Comparison of ENCODE assay signal across 9 cellular contexts in genomic region chr1:109493227-109493626, GRCh38. TPM values are rescaled to one million over a fixed set of nuclear protein-coding genes. Genes with fewer than 3 reads are reported as not detected.
DNase-seq lines count a peak whose midpoint lies in the region; ATAC-seq and TF ChIP-seq lines count a peak whose summit lies in the region.
"Had no signal": no experiment of that assay in that cellular context is flagged by ENCODE, and none has a peak within 500 bp of the region (broad histone marks: within the 10 kb centered on the region; RNA-seq: fewer than 3 reads in every experiment).

No MANE protein-coding gene starts in this region.

- H3K79me2 ChIP-seq in MM.1S (ENCODE audit: low read length) = peaks cover 3% of the 10 kb centered on the region; the same call in 1 of the 2 replicates

- no peaks in the 10 kb centered on the region for H3F3A ChIP-seq in MM.1S (ENCODE audit: insufficient read depth, low read length)

- ATAC-seq in GM19452 (IDR thresholded peaks at IDR 0.05; ENCODE audit: unreplicated experiment) = no peak
- ATAC-seq in HG03432 (IDR thresholded peaks at IDR 0.05; ENCODE audit: unreplicated experiment) = no peak

- peaks cover 17% of the 10 kb centered on the region for H3K36me3 ChIP-seq in CD4-positive, alpha-beta memory T cell (ENCODE audit: insufficient read depth, low read length)
- H3K36me3 ChIP-seq in MM.1S (replicated peaks; ENCODE audit: insufficient read depth, low read length) = no peaks in the 10 kb centered on the region

- H3K9me2 ChIP-seq in MM.1S (replicated peaks; ENCODE audit: insufficient read depth, low read length) = no peaks in the 10 kb centered on the region

- peak overlapping the region; percentile 56 for H2AFZ ChIP-seq in MM.1S (ENCODE audit: low read length)

- H3K9me3 Mint-ChIP-seq in CD4-positive, alpha-beta memory T cell = no peaks in the 10 kb centered on the region
- H3K9me3 Mint-ChIP-seq in osteocyte (ENCODE audit: unreplicated experiment) = no peaks in the 10 kb centered on the region

- H3K27me3 ChIP-seq in CD4-positive, alpha-beta memory T cell (ENCODE audit: insufficient read depth, low read length) = no peaks in the 10 kb centered on the region
- no peaks in the 10 kb centered on the region for H3K27me3 ChIP-seq in MM.1S (replicated peaks; ENCODE audit: insufficient read depth, low read length)

- peaks cover 15 to 41% of the 10 kb centered on the region in 2 donors for H3K36me3 Mint-ChIP-seq in CD4-positive, alpha-beta memory T cell
- peaks cover 9% of the 10 kb centered on the region for H3K36me3 Mint-ChIP-seq in osteocyte (ENCODE audit: unreplicated experiment)

- no peak for TF ChIP-seq CTCF in MM.1S (IDR thresholded peaks at IDR 0.05; ENCODE audit: low read length)
- no peak for TF ChIP-seq CTCF in coronary artery (IDR thresholded peaks at IDR 0.05)
- TF ChIP-seq CTCF in osteocyte (IDR thresholded peaks at IDR 0.05) = no peak

- no peak overlapping the region; the same call in 1 of the 2 replicates for H3K4me2 ChIP-seq in MM.1S (ENCODE audit: low read depth, low read length)

- H3K27ac Mint-ChIP-seq in CD4-positive, alpha-beta memory T cell = peak overlapping the region in 3 of 7 donors; percentile 29 to 95 (median 92)
- H3K27ac Mint-ChIP-seq in osteocyte (ENCODE audit: unreplicated experiment) = no peak overlapping the region

- no peak for DNase-seq in CD4-positive, alpha-beta memory T cell
- DNase-seq in MM.1S = no peak
- DNase-seq in coronary artery (ENCODE audit: low spot score) = peak; percentile 52
- DNase-seq in osteocyte (ENCODE audit: extremely low spot score, unreplicated experiment) = no peak
- no peak for DNase-seq in D341Med (ENCODE audit: low spot score)
- no peak for DNase-seq in globus pallidus (ENCODE audit: low spot score)

- H3K4me1 ChIP-seq in CD4-positive, alpha-beta memory T cell (ENCODE audit: insufficient read depth, low read length) = peaks cover 50% of the 10 kb centered on the region
- 0 out of 2 replicates have a peak, but pooled peaks cover 2% of the 10 kb centered on the region for H3K4me1 ChIP-seq in MM.1S (ENCODE audit: low read length)

- no peak overlapping the region for H3K4me3 ChIP-seq in CD4-positive, alpha-beta memory T cell (ENCODE audit: low read length in 2 of 2)
- H3K4me3 ChIP-seq in MM.1S (ENCODE audit: low read length) = no peak overlapping the region
- peak overlapping the region; percentile 94 for H3K4me3 ChIP-seq in coronary artery

- peaks cover 27 to 52% (median 41%) of the 10 kb centered on the region in 4 donors for H3K4me1 Mint-ChIP-seq in CD4-positive, alpha-beta memory T cell
- H3K4me1 Mint-ChIP-seq in osteocyte (ENCODE audit: unreplicated experiment) = peaks cover 27% of the 10 kb centered on the region

- no peaks in the 10 kb centered on the region for H4K20me1 ChIP-seq in MM.1S (ENCODE audit: insufficient read depth, low read length)

- CTCF ChIA-PET in CD4-positive, alpha-beta memory T cell (lab: Charles Lee; ENCODE audit: partially characterized antibody) = interaction anchor here (0.6 to 37.2 kb wide), 18 partner anchors 9 to 831 kb away, joined by 3 to 1669 read pairs (median 6); partner anchors contain the start of genes AMIGO1, ATXN7L2, GNAI3 and GPR61

- H3K27me3 Mint-ChIP-seq in CD4-positive, alpha-beta memory T cell = no peaks in the 10 kb centered on the region
- H3K27me3 Mint-ChIP-seq in osteocyte (ENCODE audit: unreplicated experiment) = no peaks in the 10 kb centered on the region

- peak overlapping the region; percentile 58 to 97 (median 94) for H3K4me3 Mint-ChIP-seq in CD4-positive, alpha-beta memory T cell
- peak overlapping the region; percentile 95 for H3K4me3 Mint-ChIP-seq in osteocyte (ENCODE audit: unreplicated experiment)

- POLR2A ChIA-PET in CD4-positive, alpha-beta memory T cell (lab: Charles Lee; ENCODE audit: partially characterized antibody) = interaction anchor here (0.6 to 23.6 kb wide), 5 partner anchors 10 to 538 kb away, joined by 3 to 438 read pairs (median 206); partner anchors contain the start of genes AMIGO1, ATXN7L2 and PSMA5

- intact Hi-C loops in CD4-positive, alpha-beta memory T cell (cut with micrococcal nuclease) = loop anchor here (5.0 kb wide), 2 partner anchors 231 to 489 kb away; partner anchors contain the start of gene AHCYL1

- H3K9ac ChIP-seq in MM.1S (ENCODE audit: low read length) = no peak overlapping the region; the same call in 1 of the 2 replicates

- H3K9me3 ChIP-seq in CD4-positive, alpha-beta memory T cell (ENCODE audit: control insufficient read depth in 1 of 2, low read length in 2 of 2) = no peaks in the 10 kb centered on the region
- no peaks in the 10 kb centered on the region for H3K9me3 ChIP-seq in MM.1S (replicated peaks; ENCODE audit: insufficient read depth, low read length)

- no peak overlapping the region for H3K27ac ChIP-seq in CD4-positive, alpha-beta memory T cell (ENCODE audit: low read depth, low read length)
- H3K27ac ChIP-seq in MM.1S (ENCODE audit: low read length) (no peak overlapping the region), coronary artery (peak overlapping the region; percentile 53 to 89)

RNA-seq across cellular contexts. Expression of gene CYB561D1, which starts 0.7 kb away (rescaled TPM):
- 10 to 100 TPM; 40.7 to 41.6 TPM for total RNA-seq in CD4-positive, alpha-beta memory T cell
- 10 to 100 TPM; 13.6 to 17.1 TPM for polyA plus RNA-seq in CD4-positive, alpha-beta memory T cell
- total RNA-seq in osteocyte = 10.2 and 10.6 TPM in 2 replicates

RNA-seq across cellular contexts. Expression of gene ATXN7L2, which starts 9.5 kb away (rescaled TPM):
- total RNA-seq in CD4-positive, alpha-beta memory T cell = 1 to 10 TPM; 7.4 to 9.0 TPM
- 1 to 10 TPM; 1.9 to 6.9 TPM for polyA plus RNA-seq in CD4-positive, alpha-beta memory T cell
- total RNA-seq in osteocyte = 6.4 and 6.8 TPM in 2 replicates

RNA-seq across cellular contexts. Expression of gene AMIGO1, which starts 16.3 kb away (rescaled TPM):
- 10 to 100 TPM; 28.1 to 29.3 TPM for total RNA-seq in CD4-positive, alpha-beta memory T cell
- 10 to 100 TPM in 1 of 2 donors, 1 to 10 TPM in 1; 6.4 to 19.8 TPM for polyA plus RNA-seq in CD4-positive, alpha-beta memory T cell
- total RNA-seq in osteocyte = 5.2 and 5.4 TPM in 2 replicates

RNA-seq across cellular contexts. Expression of gene SYPL2, which starts 26.9 kb away (rescaled TPM):
- total RNA-seq in CD4-positive, alpha-beta memory T cell = not detected
- not detected for polyA plus RNA-seq in CD4-positive, alpha-beta memory T cell
- 0.59 and 1.1 TPM in 2 replicates for total RNA-seq in osteocyte
- total RNA-seq: bronchial epithelial cell had no signal

RNA-seq across cellular contexts. Expression of gene GPR61, which starts 46.4 kb away (rescaled TPM):
- under 1 TPM in 1 of 2 experiments, not detected in 1; 0.53 TPM for total RNA-seq in CD4-positive, alpha-beta memory T cell
- under 1 TPM; 0.35 to 0.84 TPM for polyA plus RNA-seq in CD4-positive, alpha-beta memory T cell
- total RNA-seq in osteocyte = not detected in 2 replicates
- total RNA-seq: bronchial epithelial cell had no signal

Comparison
In these comparisons a context has a peak if more than half of its experiments do, and no peak if none do; other contexts are left out.
1. H3K27ac ChIP-seq: peak in coronary artery (2 of 2); none in CD4-positive, alpha-beta memory T cell (single experiment) and MM.1S (single experiment).